9 cellular contexts compared by ENCODE assay signal in genomic region chr10:128046934-128047251, GRCh38.
DNase-seq lines count a peak whose midpoint lies in the region; ATAC-seq and TF ChIP-seq lines count a peak whose summit lies in the region.
"Had no signal": no experiment of that assay in that cellular context is flagged by ENCODE, and none has a peak within 500 bp of the region (broad histone marks: within the 10 kb centered on the region; RNA-seq: fewer than 3 reads in every experiment).

No MANE protein-coding gene starts in this region.

- H3K27me3 ChIP-seq in ascending aorta (no peaks in the 10 kb centered on the region), rectal smooth muscle tissue (ENCODE audit: control insufficient read depth, insufficient read depth, low read length) (no peaks in the 10 kb centered on the region)

- H3K27ac ChIP-seq in ascending aorta (peak overlapping the region; percentile 71), rectal smooth muscle tissue (ENCODE audit: low read depth, low read length) (no peak overlapping the region)

- H3K36me3 ChIP-seq in ascending aorta (no peaks in the 10 kb centered on the region), rectal smooth muscle tissue (ENCODE audit: control insufficient read depth, insufficient read depth, low read length) (no peaks in the 10 kb centered on the region)

- no peak overlapping the region for H3K4me3 ChIP-seq in ascending aorta
- peak overlapping the region; percentile 26 for H3K4me3 ChIP-seq in rectal smooth muscle tissue (ENCODE audit: low read length)

- TF ChIP-seq CTCF in ascending aorta (IDR thresholded peaks at IDR 0.05) = no peak

- DNase-seq in ascending aorta (ENCODE audit: low spot score in 2 of 2) (no peak), DMS53 treated with DMSO at 0.1 percent for 48 hours (lab: John Stamatoyannopoulos, UW; ENCODE audit: unreplicated experiment) (no peak), NCI-H187 (lab: John Stamatoyannopoulos, UW) (no peak), GM19238 (ENCODE audit: insufficient read length, low spot score) (no peak), 8988T (no peak)
- DNase-seq: NCI-H2029 treated with DMSO at 0.1 percent for 48 hours had no signal

- ATAC-seq in GM18867 (IDR thresholded peaks at IDR 0.05; ENCODE audit: unreplicated experiment) (peak; percentile 2), HG02623 (IDR thresholded peaks at IDR 0.05; ENCODE audit: unreplicated experiment) (peak; percentile 1)

- H3K4me1 ChIP-seq in ascending aorta (peaks cover 3 to 10% of the 10 kb centered on the region in 2 donors), rectal smooth muscle tissue (ENCODE audit: control insufficient read depth, insufficient read depth, low read length) (peaks cover 3% of the 10 kb centered on the region)

- intact Hi-C loops in ascending aorta (cut with DNase I) = no loop called here

- H3K9ac ChIP-seq in rectal smooth muscle tissue (ENCODE audit: low read length) = no peak overlapping the region

- H3K9me3 ChIP-seq in ascending aorta = no peaks in the 10 kb centered on the region
